In the genomic region with DNA sequence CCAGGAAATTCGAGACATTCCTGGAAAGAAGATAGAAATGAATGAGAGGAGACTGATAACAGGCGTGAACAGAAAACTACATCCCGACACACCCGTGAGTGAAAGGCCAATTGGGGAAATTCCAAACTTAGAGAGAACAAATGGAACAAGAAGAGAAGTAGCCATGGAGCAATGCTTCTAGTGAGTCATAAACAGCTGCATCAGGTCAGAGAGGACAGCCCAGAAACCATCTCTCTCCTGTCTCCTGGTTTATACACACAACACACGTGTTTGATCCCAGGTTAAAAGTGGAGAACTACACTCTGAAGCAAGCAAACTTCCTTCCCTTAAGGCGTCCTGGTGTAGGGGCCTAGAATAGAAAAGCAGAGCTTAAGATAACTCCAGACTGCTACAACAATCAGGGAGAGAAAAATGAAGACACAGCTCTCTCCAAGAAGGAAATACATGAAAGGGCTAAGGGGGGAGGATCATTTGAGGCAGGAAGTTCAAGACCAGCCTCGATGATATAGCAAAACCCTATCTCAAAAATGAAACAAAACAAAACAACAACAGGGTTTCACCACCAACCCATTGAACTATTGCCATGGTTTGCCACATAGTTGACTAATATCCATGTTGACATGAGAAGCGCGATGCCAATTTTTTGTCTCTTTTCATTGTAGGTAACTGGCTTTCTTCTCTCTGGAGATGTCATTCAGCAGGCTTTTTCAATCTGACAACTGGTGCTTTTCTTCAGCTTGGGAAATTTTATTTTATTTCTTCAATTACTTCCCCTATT, we compare ENCODE assay signal across 19 cellular contexts. TPM values are rescaled to one million over a fixed set of nuclear protein-coding genes. Genes with fewer than 3 reads are reported as not detected.
DNase-seq lines count a peak whose midpoint lies in the region; ATAC-seq and FAIRE-seq lines count a peak whose summit lies in the region.
"Had no signal": no experiment of that assay in that cellular context is flagged by ENCODE, and none has a peak within 500 bp of the region (broad histone marks: within the 10 kb centered on the region; RNA-seq: fewer than 3 reads in every experiment).

No MANE protein-coding gene starts in this region.

- no peaks in the 10 kb centered on the region for H3K36me3 ChIP-seq in adipocyte (ENCODE audit: control insufficient read depth, insufficient read depth, low read length, severe bottlenecking)
- no peaks in the 10 kb centered on the region for H3K36me3 ChIP-seq in naive thymus-derived CD4-positive, alpha-beta T cell (ENCODE audit: control insufficient read depth in 2 of 3, insufficient read depth in 3 of 3, low read length in 3 of 3)
- H3K36me3 ChIP-seq: vagina had no signal

- DNase-seq in CD1c-positive myeloid dendritic cell (ENCODE audit: extremely low spot score): peak; percentile 68
- peak; percentile 26 for DNase-seq in HS-5 (ENCODE audit: low read depth)
- DNase-seq in adipocyte (ENCODE audit: low read depth): no peak
- no peak for DNase-seq in naive thymus-derived CD4-positive, alpha-beta T cell
- no peak for DNase-seq in stimulated activated CD4-positive, alpha-beta T cell treated with anti-CD3 and anti-CD28 coated beads, Interleukin-2, amount 100 ng/mL, for 24 hours
- DNase-seq in HTR-8/SVneo (ENCODE audit: insufficient read length, low spot score): no peak
- no peak for DNase-seq in activated naive CD4-positive, alpha-beta T cell treated with anti-CD3 and anti-CD28 coated beads, Interleukin-2, amount 50 U/mL, for 72 hours (ENCODE audit: low spot score in 2 of 2)
- DNase-seq: CD8-positive, alpha-beta memory T cell; effector CD4-positive, alpha-beta T cell; GDM1; NCI-H187 treated with DMSO at 0.1 percent for 48 hours; NCI-H69; right cardiac atrium; stimulated activated naive CD4-positive, alpha-beta T cell treated with Interleukin-2 at 50 U/mL for 16 hours had no signal

- H3K9me3 Mint-ChIP-seq in naive thymus-derived CD4-positive, alpha-beta T cell: peaks cover 0 to 4% (median 0%) of the 10 kb centered on the region in 11 donors
- peaks cover 5% of the 10 kb centered on the region in 2 donors for H3K9me3 Mint-ChIP-seq in activated naive CD4-positive, alpha-beta T cell treated with anti-CD3 and anti-CD28 coated beads, Interleukin-2, amount 50 U/mL, for 72 hours
- H3K9me3 Mint-ChIP-seq: GM23338 had no signal

- H3K4me3 ChIP-seq in adipocyte (ENCODE audit: low read length): peak overlapping the region; percentile 18
- H3K4me3 ChIP-seq in naive thymus-derived CD4-positive, alpha-beta T cell (ENCODE audit: low read length): no peak overlapping the region
- H3K4me3 ChIP-seq: GM23338, vagina had no signal

- peaks cover 21% of the 10 kb centered on the region for H3K4me1 ChIP-seq in adipocyte (ENCODE audit: control insufficient read depth, insufficient read depth, low read length)
- H3K4me1 ChIP-seq in naive thymus-derived CD4-positive, alpha-beta T cell (ENCODE audit: control insufficient read depth in 2 of 2, insufficient read depth in 2 of 2, low read length in 2 of 2): peaks cover 0 to 20% of the 10 kb centered on the region in 2 donors
- H3K4me1 ChIP-seq: vagina had no signal

- no peak overlapping the region for H3K9ac ChIP-seq in adipocyte (ENCODE audit: low read length)

- H3K36me3 Mint-ChIP-seq in naive thymus-derived CD4-positive, alpha-beta T cell: peaks cover 0 to 7% (median 4%) of the 10 kb centered on the region in 5 donors
- peaks cover 6 to 9% of the 10 kb centered on the region in 2 donors for H3K36me3 Mint-ChIP-seq in activated naive CD4-positive, alpha-beta T cell treated with anti-CD3 and anti-CD28 coated beads, Interleukin-2, amount 50 U/mL, for 72 hours

- no peaks in the 10 kb centered on the region for H3K9me3 ChIP-seq in adipocyte (ENCODE audit: control insufficient read depth, low read length)
- H3K9me3 ChIP-seq in naive thymus-derived CD4-positive, alpha-beta T cell (ENCODE audit: control insufficient read depth in 2 of 3, low read length in 3 of 3): no peaks in the 10 kb centered on the region
- H3K9me3 ChIP-seq: vagina had no signal

- no peak overlapping the region for H3K27ac Mint-ChIP-seq in naive thymus-derived CD4-positive, alpha-beta T cell
- no peak overlapping the region for H3K27ac Mint-ChIP-seq in activated naive CD4-positive, alpha-beta T cell treated with anti-CD3 and anti-CD28 coated beads, Interleukin-2, amount 50 U/mL, for 72 hours
- H3K27ac Mint-ChIP-seq: CD8-positive, alpha-beta memory T cell; GM23338 had no signal

- POLR2A ChIA-PET in naive thymus-derived CD4-positive, alpha-beta T cell (lab: Charles Lee): no interaction called here

- peaks cover 0 to 24% (median 0%) of the 10 kb centered on the region in 5 donors for H3K27me3 Mint-ChIP-seq in naive thymus-derived CD4-positive, alpha-beta T cell

- H3K27me3 ChIP-seq in adipocyte (replicated peaks; ENCODE audit: control insufficient read depth, insufficient read depth, low read length): peaks cover 14% of the 10 kb centered on the region
- H3K27me3 ChIP-seq in naive thymus-derived CD4-positive, alpha-beta T cell (ENCODE audit: control insufficient read depth in 2 of 2, insufficient read depth in 2 of 2, low read length in 2 of 2): no peaks in the 10 kb centered on the region
- H3K27me3 ChIP-seq: vagina had no signal

- ATAC-seq in naive thymus-derived CD4-positive, alpha-beta T cell: peak; percentile 66
- ATAC-seq in activated naive CD4-positive, alpha-beta T cell treated with anti-CD3 and anti-CD28 coated beads, Interleukin-2, amount 50 U/mL, for 72 hours: no peak
- ATAC-seq: GM23338 had no signal

- CTCF ChIA-PET in naive thymus-derived CD4-positive, alpha-beta T cell (lab: Charles Lee): interaction anchor here (0.6 kb wide), 1 partner anchor 1962 kb away, joined by 3 read pairs; no protein-coding TSS in a partner anchor

- FAIRE-seq in HTR-8/SVneo (lab: Jason Lieb, UNC): no peak
- FAIRE-seq: frontal cortex, islet of Langerhans, RCC 7860 had no signal

- intact Hi-C loops in naive thymus-derived CD4-positive, alpha-beta T cell (cut with micrococcal nuclease): loop anchor here (5.0 kb wide), 2 partner anchors 42 to 353 kb away; no protein-coding TSS in a partner anchor

- no peak overlapping the region for H3K27ac ChIP-seq in naive thymus-derived CD4-positive, alpha-beta T cell (ENCODE audit: low read depth, low read length)
- H3K27ac ChIP-seq: vagina had no signal

- H3K4me1 Mint-ChIP-seq in naive thymus-derived CD4-positive, alpha-beta T cell: peaks cover 6 to 40% (median 18%) of the 10 kb centered on the region in 7 donors

- no peak overlapping the region for H3K4me3 Mint-ChIP-seq in naive thymus-derived CD4-positive, alpha-beta T cell
- H3K4me3 Mint-ChIP-seq: CD8-positive, alpha-beta memory T cell; GM23338 had no signal

RNA-seq across cellular contexts. Expression of gene NRN1, which starts 26.9 kb away (rescaled TPM):
- total RNA-seq in naive thymus-derived CD4-positive, alpha-beta T cell: 1 to 10 TPM in 2 of 5 experiments, under 1 TPM in 2, not detected in 1; 0.19 to 9.1 (median 0.70) TPM
- under 1 TPM in 1 of 2 donors, not detected in 1; 0.34 TPM for polyA plus RNA-seq in naive thymus-derived CD4-positive, alpha-beta T cell
- total RNA-seq in activated naive CD4-positive, alpha-beta T cell treated with anti-CD3 and anti-CD28 coated beads, Interleukin-2, amount 50 U/mL, for 72 hours: 10 to 100 TPM in 1 of 2 donors, not detected in 1; 25.1 TPM
- total RNA-seq: GM23338 had no signal

Comparison
In these comparisons a context has a peak if more than half of its experiments do, and no peak if none do; other contexts are left out.
1. DNase-seq: peak in CD1c-positive myeloid dendritic cell (single experiment) and HS-5 (single experiment); none in adipocyte (single experiment), naive thymus-derived CD4-positive, alpha-beta T cell (0 of 9), stimulated activated CD4-positive, alpha-beta T cell treated with anti-CD3 and anti-CD28 coated beads, Interleukin-2, amount 100 ng/mL, for 24 hours (0 of 2), HTR-8/SVneo (single experiment) and activated naive CD4-positive, alpha-beta T cell treated with anti-CD3 and anti-CD28 coated beads, Interleukin-2, amount 50 U/mL, for 72 hours (0 of 2).